Comparison of ENCODE assay signal across 12 cellular contexts in the genomic region with DNA sequence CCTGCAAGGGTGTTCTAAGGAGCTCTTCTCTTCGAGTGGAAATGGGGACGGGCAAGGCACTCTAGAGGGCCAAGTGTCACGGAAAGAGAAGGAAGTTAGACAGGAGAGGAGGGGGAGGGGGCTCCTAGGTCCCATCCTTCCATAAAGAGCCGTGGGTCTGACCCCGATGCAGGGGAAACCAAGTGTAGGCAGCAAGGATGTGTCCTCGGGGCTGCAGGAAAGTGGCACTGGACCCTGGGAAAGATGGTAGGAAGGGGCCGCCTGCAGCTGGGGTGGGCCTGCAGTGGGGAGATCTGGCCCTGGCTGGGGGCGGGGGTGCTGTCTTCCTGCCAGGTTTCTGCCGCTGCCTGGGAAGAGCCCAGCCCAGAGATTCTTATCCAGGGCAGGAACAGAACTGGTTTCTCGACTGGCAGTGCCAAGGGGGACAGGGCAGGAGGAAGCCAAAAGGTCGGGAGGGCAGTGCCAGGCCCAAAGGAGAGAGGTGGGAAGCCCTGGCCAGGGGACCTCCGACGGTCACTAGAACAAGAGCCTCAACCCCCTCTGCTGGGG. TPM values are rescaled to one million over a fixed set of nuclear protein-coding genes. Genes with fewer than 3 reads are reported as not detected.
DNase-seq lines count a peak whose midpoint lies in the region; TF ChIP-seq lines count a peak whose summit lies in the region.
"Had no signal": no experiment of that assay in that cellular context is flagged by ENCODE, and none has a peak within 500 bp of the region (broad histone marks: within the 10 kb centered on the region; RNA-seq: fewer than 3 reads in every experiment).

No MANE protein-coding gene starts in this region.

- H3K9me3 ChIP-seq in HUES6 (ENCODE audit: control insufficient read depth, insufficient read depth, low read depth, low read length) = no peaks in the 10 kb centered on the region
- H3K9me3 ChIP-seq: SJCRH30, uterus had no signal

- peaks cover 57% of the 10 kb centered on the region for H3K4me1 ChIP-seq in HUES6 (ENCODE audit: control insufficient read depth, insufficient read depth, low read length)
- H3K4me1 ChIP-seq: uterus had no signal

- H3K9ac ChIP-seq in HUES6 (ENCODE audit: low read length) = peak overlapping the region; percentile 60

- peak overlapping the region; percentile 33 for H3K4me3 ChIP-seq in HUES6 (ENCODE audit: low read depth, low read length)
- H3K4me3 ChIP-seq: GM12878, SJCRH30, uterus had no signal

- H3K4me3 Mint-ChIP-seq in endothelial cell (ENCODE audit: unreplicated experiment) (peak overlapping the region; percentile 60), progenitor cell of endocrine pancreas (ENCODE audit: low read depth) (peak overlapping the region; percentile 54)
- H3K4me3 Mint-ChIP-seq: activated CD4-positive, alpha-beta T cell treated with anti-CD3 and anti-CD28 coated beads, Interleukin-2, amount 10 ng/mL, durations not matched to agents 7 days and 5 days; activated naive CD8-positive, alpha-beta T cell treated with anti-CD3 and anti-CD28 coated beads, Interleukin-2, amount 10 ng/mL, durations not matched to agents 7 days and 5 days had no signal

- TF ChIP-seq CTCF in endothelial cell (IDR thresholded peaks at IDR 0.05; ENCODE audit: unreplicated experiment) (no peak), progenitor cell of endocrine pancreas (IDR thresholded peaks at IDR 0.05; ENCODE audit: unreplicated experiment) (no peak)

- H3K36me3 Mint-ChIP-seq in endothelial cell (ENCODE audit: low read depth, unreplicated experiment) = peaks cover 8% of the 10 kb centered on the region
- no peaks in the 10 kb centered on the region for H3K36me3 Mint-ChIP-seq in progenitor cell of endocrine pancreas (ENCODE audit: insufficient read depth)
- H3K36me3 Mint-ChIP-seq: activated naive CD8-positive, alpha-beta T cell treated with anti-CD3 and anti-CD28 coated beads, Interleukin-2, amount 10 ng/mL, durations not matched to agents 7 days and 5 days had no signal

- H3K27me3 Mint-ChIP-seq in endothelial cell (ENCODE audit: unreplicated experiment) (peaks cover 23% of the 10 kb centered on the region), progenitor cell of endocrine pancreas (peaks cover 11% of the 10 kb centered on the region)

- H3K27ac Mint-ChIP-seq in endothelial cell (ENCODE audit: unreplicated experiment) (no peak overlapping the region), progenitor cell of endocrine pancreas (peak overlapping the region; percentile 86)
- H3K27ac Mint-ChIP-seq: activated CD4-positive, alpha-beta T cell treated with anti-CD3 and anti-CD28 coated beads, Interleukin-2, amount 10 ng/mL, durations not matched to agents 7 days and 5 days; activated naive CD8-positive, alpha-beta T cell treated with anti-CD3 and anti-CD28 coated beads, Interleukin-2, amount 10 ng/mL, durations not matched to agents 7 days and 5 days had no signal

- DNase-seq in endothelial cell (ENCODE audit: low spot score) = no peak
- no peak for DNase-seq in progenitor cell of endocrine pancreas (ENCODE audit: low spot score, unreplicated experiment)
- no peak for DNase-seq in SKM-1 (lab: John Stamatoyannopoulos, UW; ENCODE audit: unreplicated experiment)
- no peak for DNase-seq in activated CD4-positive, alpha-beta T cell treated with anti-CD3 and anti-CD28 coated beads for 4 hours
- no peak for DNase-seq in T-helper 9 cell
- DNase-seq: activated naive CD8-positive, alpha-beta T cell treated with anti-CD3 and anti-CD28 coated beads, Interleukin-2, amount 10 ng/mL, durations not matched to agents 7 days and 5 days; effector memory CD4-positive, alpha-beta T cell; uterus had no signal

- H3K27me3 ChIP-seq in HUES6 (ENCODE audit: control insufficient read depth, insufficient read depth, low read length) = no peaks in the 10 kb centered on the region
- H3K27me3 ChIP-seq: uterus had no signal

- no peaks in the 10 kb centered on the region for H3K36me3 ChIP-seq in HUES6 (ENCODE audit: control insufficient read depth, insufficient read depth, low read length)
- H3K36me3 ChIP-seq: SJCRH30, uterus had no signal

- H3K9me3 Mint-ChIP-seq in endothelial cell (ENCODE audit: unreplicated experiment) (no peaks in the 10 kb centered on the region), progenitor cell of endocrine pancreas (ENCODE audit: low read depth) (no peaks in the 10 kb centered on the region)
- H3K9me3 Mint-ChIP-seq: activated CD4-positive, alpha-beta T cell treated with anti-CD3 and anti-CD28 coated beads, Interleukin-2, amount 10 ng/mL, durations not matched to agents 7 days and 5 days; activated naive CD8-positive, alpha-beta T cell treated with anti-CD3 and anti-CD28 coated beads, Interleukin-2, amount 10 ng/mL, durations not matched to agents 7 days and 5 days had no signal

- H3K4me1 Mint-ChIP-seq in endothelial cell (ENCODE audit: unreplicated experiment) = peaks cover 37% of the 10 kb centered on the region
- peaks cover 43% of the 10 kb centered on the region for H3K4me1 Mint-ChIP-seq in progenitor cell of endocrine pancreas (ENCODE audit: low read depth)

- peak overlapping the region; percentile 86; the same call in 1 of the 2 replicates for H3K27ac ChIP-seq in HUES6 (ENCODE audit: low read depth, low read length)
- H3K27ac ChIP-seq: SJCRH30 had no signal

RNA-seq across cellular contexts. Expression of a gene that starts 12.9 kb away (rescaled TPM):
- total RNA-seq in endothelial cell (ENCODE audit: unreplicated experiment) (9.5 TPM), progenitor cell of endocrine pancreas (70.4 and 125 TPM in 2 replicates)

RNA-seq across cellular contexts. Expression of a gene that starts 15.3 kb away (rescaled TPM):
- 111 TPM for total RNA-seq in endothelial cell (ENCODE audit: unreplicated experiment)
- 33.9 and 39.2 TPM in 2 replicates for total RNA-seq in progenitor cell of endocrine pancreas
- total RNA-seq: activated CD4-positive, alpha-beta T cell treated with anti-CD3 and anti-CD28 coated beads, Interleukin-2, amount 10 ng/mL, durations not matched to agents 7 days and 5 days; activated naive CD8-positive, alpha-beta T cell treated with anti-CD3 and anti-CD28 coated beads, Interleukin-2, amount 10 ng/mL, durations not matched to agents 7 days and 5 days had no signal

RNA-seq across cellular contexts. Expression of a gene that starts 35.8 kb away (rescaled TPM):
- total RNA-seq in endothelial cell (ENCODE audit: unreplicated experiment) (19.3 TPM), progenitor cell of endocrine pancreas (40.0 and 42.4 TPM in 2 replicates)

RNA-seq across cellular contexts. Expression of a gene that starts 36.1 kb away (rescaled TPM):
- total RNA-seq in endothelial cell (ENCODE audit: unreplicated experiment) (33.4 TPM), progenitor cell of endocrine pancreas (36.9 and 38.9 TPM in 2 replicates)

RNA-seq across cellular contexts. Expression of a gene that starts 48.4 kb away (rescaled TPM):
- total RNA-seq in endothelial cell (ENCODE audit: unreplicated experiment) = 26.7 TPM
- total RNA-seq in progenitor cell of endocrine pancreas = 35.9 and 43.2 TPM in 2 replicates
